In the genomic region with DNA sequence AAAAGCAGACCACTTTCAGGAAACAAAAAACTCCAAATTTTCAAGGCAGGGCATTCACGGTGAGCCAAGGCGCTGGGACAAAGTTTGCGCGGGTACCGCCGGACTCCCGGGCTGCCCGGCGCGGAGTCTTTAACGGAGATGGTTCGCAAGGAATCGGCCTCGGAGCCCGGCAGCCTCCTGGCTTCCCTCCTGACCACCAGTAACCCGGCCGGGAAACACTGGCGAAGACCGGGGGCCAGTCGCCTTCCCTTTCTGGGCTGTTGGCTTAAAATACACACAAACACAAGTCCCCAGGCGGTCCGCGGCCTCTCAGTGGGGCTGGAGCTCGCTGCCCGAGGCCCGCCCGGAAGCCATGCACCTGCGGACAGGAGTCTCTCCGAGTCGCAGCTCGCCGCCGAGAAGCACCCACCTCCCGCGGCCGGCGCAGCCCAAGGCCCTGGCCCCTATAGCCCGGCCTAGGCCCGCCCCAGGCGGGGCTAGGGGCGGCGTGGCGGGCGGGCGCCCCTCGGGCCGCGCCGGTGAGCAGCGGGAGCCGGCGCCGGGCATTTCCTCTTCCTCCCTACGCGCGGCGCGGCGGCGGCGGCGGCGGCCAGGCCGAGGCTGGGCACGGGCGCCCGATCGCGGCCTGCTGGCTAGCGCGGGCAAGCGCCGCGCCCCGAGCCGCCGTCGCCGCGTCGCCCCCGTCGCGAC, we compare ENCODE assay signal across 1 cellular context.
TF ChIP-seq lines count a peak whose summit lies in the region.

No MANE protein-coding gene starts in this region.

TF ChIP-seq in K562, 482 proteins besides CTCF, POLR2A, EP300 and RAD21 (continued from another document):
- TF ChIP-seq, protein P1, sequence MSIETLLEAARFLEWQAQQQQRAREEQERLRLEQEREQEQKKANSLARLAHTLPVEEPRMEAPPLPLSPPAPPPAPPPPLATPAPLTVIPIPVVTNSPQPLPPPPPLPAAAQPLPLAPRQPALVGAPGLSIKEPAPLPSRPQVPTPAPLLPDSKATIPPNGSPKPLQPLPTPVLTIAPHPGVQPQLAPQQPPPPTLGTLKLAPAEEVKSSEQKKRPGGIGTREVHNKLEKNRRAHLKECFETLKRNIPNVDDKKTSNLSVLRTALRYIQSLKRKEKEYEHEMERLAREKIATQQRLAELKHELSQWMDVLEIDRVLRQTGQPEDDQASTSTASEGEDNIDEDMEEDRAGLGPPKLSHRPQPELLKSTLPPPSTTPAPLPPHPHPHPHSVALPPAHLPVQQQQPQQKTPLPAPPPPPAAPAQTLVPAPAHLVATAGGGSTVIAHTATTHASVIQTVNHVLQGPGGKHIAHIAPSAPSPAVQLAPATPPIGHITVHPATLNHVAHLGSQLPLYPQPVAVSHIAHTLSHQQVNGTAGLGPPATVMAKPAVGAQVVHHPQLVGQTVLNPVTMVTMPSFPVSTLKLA (conservative IDR thresholded peaks at IDR 0.05) = peak in 1 of 2 experiments; percentile 51; a peak in 1 of 4 replicates
- TF ChIP-seq TEAD4 (IDR thresholded peaks at IDR 0.05; ENCODE audit: low read length) = no peak
- TF ChIP-seq TEAD4 (CRISPR knock-in tag; IDR thresholded peaks at IDR 0.05; ENCODE audit: borderline replicate concordance) = no peak
- no peak for TF ChIP-seq SIX5 (IDR thresholded peaks at IDR 0.05; ENCODE audit: borderline replicate concordance in 1 of 2, insufficient read depth in 1 of 2, low read depth in 1 of 2, low read length in 2 of 2)
- TF ChIP-seq CBX5 (IDR thresholded peaks at IDR 0.05; ENCODE audit: borderline replicate concordance, low read depth) = no peak
- TF ChIP-seq KDM2B (CRISPR knock-in tag; IDR thresholded peaks at IDR 0.05) = no peak
- TF ChIP-seq PHB (CRISPR knock-in tag; IDR thresholded peaks at IDR 0.05) = no peak
- no peak for TF ChIP-seq SRSF1 (IDR thresholded peaks at IDR 0.05; ENCODE audit: low read depth, low read length)
- peak; percentile 82 for TF ChIP-seq RBBP5 (IDR thresholded peaks at IDR 0.05; ENCODE audit: borderline replicate concordance, insufficient read depth, low read length, poor library complexity, severe bottlenecking)
- no peak for TF ChIP-seq NBN (IDR thresholded peaks at IDR 0.05; ENCODE audit: low read depth)
- TF ChIP-seq ERF (CRISPR knock-in tag; IDR thresholded peaks at IDR 0.05) = no peak
- TF ChIP-seq PCBP2 (IDR thresholded peaks at IDR 0.05; ENCODE audit: low read depth, low read length, poor library complexity, severe bottlenecking) = no peak
- TF ChIP-seq, protein P2, sequence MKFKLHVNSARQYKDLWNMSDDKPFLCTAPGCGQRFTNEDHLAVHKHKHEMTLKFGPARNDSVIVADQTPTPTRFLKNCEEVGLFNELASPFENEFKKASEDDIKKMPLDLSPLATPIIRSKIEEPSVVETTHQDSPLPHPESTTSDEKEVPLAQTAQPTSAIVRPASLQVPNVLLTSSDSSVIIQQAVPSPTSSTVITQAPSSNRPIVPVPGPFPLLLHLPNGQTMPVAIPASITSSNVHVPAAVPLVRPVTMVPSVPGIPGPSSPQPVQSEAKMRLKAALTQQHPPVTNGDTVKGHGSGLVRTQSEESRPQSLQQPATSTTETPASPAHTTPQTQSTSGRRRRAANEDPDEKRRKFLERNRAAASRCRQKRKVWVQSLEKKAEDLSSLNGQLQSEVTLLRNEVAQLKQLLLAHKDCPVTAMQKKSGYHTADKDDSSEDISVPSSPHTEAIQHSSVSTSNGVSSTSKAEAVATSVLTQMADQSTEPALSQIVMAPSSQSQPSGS (CRISPR knock-in tag; IDR thresholded peaks at IDR 0.05) = no peak
- TF ChIP-seq, protein P3, sequence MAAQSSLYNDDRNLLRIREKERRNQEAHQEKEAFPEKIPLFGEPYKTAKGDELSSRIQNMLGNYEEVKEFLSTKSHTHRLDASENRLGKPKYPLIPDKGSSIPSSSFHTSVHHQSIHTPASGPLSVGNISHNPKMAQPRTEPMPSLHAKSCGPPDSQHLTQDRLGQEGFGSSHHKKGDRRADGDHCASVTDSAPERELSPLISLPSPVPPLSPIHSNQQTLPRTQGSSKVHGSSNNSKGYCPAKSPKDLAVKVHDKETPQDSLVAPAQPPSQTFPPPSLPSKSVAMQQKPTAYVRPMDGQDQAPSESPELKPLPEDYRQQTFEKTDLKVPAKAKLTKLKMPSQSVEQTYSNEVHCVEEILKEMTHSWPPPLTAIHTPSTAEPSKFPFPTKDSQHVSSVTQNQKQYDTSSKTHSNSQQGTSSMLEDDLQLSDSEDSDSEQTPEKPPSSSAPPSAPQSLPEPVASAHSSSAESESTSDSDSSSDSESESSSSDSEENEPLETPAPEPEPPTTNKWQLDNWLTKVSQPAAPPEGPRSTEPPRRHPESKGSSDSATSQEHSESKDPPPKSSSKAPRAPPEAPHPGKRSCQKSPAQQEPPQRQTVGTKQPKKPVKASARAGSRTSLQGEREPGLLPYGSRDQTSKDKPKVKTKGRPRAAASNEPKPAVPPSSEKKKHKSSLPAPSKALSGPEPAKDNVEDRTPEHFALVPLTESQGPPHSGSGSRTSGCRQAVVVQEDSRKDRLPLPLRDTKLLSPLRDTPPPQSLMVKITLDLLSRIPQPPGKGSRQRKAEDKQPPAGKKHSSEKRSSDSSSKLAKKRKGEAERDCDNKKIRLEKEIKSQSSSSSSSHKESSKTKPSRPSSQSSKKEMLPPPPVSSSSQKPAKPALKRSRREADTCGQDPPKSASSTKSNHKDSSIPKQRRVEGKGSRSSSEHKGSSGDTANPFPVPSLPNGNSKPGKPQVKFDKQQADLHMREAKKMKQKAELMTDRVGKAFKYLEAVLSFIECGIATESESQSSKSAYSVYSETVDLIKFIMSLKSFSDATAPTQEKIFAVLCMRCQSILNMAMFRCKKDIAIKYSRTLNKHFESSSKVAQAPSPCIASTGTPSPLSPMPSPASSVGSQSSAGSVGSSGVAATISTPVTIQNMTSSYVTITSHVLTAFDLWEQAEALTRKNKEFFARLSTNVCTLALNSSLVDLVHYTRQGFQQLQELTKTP (IDR thresholded peaks at IDR 0.05; ENCODE audit: low read depth in 1 of 2, partially characterized antibody in 2 of 2) = no peak
- TF ChIP-seq, protein P4, sequence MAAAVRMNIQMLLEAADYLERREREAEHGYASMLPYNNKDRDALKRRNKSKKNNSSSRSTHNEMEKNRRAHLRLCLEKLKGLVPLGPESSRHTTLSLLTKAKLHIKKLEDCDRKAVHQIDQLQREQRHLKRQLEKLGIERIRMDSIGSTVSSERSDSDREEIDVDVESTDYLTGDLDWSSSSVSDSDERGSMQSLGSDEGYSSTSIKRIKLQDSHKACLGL (CRISPR knock-in tag; IDR thresholded peaks at IDR 0.05; ENCODE audit: borderline replicate concordance, poor library complexity, severe bottlenecking) = no peak
- TF ChIP-seq, protein P5, sequence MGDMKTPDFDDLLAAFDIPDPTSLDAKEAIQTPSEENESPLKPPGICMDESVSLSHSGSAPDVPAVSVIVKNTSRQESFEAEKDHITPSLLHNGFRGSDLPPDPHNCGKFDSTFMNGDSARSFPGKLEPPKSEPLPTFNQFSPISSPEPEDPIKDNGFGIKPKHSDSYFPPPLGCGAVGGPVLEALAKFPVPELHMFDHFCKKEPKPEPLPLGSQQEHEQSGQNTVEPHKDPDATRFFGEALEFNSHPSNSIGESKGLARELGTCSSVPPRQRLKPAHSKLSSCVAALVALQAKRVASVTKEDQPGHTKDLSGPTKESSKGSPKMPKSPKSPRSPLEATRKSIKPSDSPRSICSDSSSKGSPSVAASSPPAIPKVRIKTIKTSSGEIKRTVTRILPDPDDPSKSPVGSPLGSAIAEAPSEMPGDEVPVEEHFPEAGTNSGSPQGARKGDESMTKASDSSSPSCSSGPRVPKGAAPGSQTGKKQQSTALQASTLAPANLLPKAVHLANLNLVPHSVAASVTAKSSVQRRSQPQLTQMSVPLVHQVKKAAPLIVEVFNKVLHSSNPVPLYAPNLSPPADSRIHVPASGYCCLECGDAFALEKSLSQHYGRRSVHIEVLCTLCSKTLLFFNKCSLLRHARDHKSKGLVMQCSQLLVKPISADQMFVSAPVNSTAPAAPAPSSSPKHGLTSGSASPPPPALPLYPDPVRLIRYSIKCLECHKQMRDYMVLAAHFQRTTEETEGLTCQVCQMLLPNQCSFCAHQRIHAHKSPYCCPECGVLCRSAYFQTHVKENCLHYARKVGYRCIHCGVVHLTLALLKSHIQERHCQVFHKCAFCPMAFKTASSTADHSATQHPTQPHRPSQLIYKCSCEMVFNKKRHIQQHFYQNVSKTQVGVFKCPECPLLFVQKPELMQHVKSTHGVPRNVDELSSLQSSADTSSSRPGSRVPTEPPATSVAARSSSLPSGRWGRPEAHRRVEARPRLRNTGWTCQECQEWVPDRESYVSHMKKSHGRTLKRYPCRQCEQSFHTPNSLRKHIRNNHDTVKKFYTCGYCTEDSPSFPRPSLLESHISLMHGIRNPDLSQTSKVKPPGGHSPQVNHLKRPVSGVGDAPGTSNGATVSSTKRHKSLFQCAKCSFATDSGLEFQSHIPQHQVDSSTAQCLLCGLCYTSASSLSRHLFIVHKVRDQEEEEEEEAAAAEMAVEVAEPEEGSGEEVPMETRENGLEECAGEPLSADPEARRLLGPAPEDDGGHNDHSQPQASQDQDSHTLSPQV (IDR thresholded peaks at IDR 0.05) = no peak
- 0 out of 2 replicates have a peak, but pooled peaks have one; percentile 40 for TF ChIP-seq ZNF766 (CRISPR knock-in tag; conservative IDR thresholded peaks at IDR 0.05)
- TF ChIP-seq CBFB (CRISPR knock-in tag; IDR thresholded peaks at IDR 0.05) = no peak
- TF ChIP-seq PHF8 (IDR thresholded peaks at IDR 0.05; ENCODE audit: borderline replicate concordance, low read length) = peak; percentile 78
- TF ChIP-seq TAF1 (IDR thresholded peaks at IDR 0.05; ENCODE audit: control insufficient read depth, extremely low read depth, insufficient read depth, low read length, severe bottlenecking) = peak; percentile 50
- TF ChIP-seq TEAD1 (CRISPR knock-in tag; IDR thresholded peaks at IDR 0.05) = no peak
- TF ChIP-seq SPI1 (IDR thresholded peaks at IDR 0.05; ENCODE audit: borderline replicate concordance, low read depth, low read length) = peak; percentile 36; the same call in 1 of the 2 replicates
- TF ChIP-seq, protein P6, sequence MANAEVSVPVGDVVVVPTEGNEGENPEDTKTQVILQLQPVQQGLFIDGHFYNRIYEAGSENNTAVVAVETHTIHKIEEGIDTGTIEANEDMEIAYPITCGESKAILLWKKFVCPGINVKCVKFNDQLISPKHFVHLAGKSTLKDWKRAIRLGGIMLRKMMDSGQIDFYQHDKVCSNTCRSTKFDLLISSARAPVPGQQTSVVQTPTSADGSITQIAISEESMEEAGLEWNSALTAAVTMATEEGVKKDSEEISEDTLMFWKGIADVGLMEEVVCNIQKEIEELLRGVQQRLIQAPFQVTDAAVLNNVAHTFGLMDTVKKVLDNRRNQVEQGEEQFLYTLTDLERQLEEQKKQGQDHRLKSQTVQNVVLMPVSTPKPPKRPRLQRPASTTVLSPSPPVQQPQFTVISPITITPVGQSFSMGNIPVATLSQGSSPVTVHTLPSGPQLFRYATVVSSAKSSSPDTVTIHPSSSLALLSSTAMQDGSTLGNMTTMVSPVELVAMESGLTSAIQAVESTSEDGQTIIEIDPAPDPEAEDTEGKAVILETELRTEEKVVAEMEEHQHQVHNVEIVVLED (CRISPR knock-in tag; IDR thresholded peaks at IDR 0.05) = no peak; the same call in 1 of the 2 replicates
- no peak for TF ChIP-seq LARP7 (IDR thresholded peaks at IDR 0.05)
- TF ChIP-seq BMI1 (IDR thresholded peaks at IDR 0.05; ENCODE audit: low read length) = no peak
- no peak for TF ChIP-seq MIER1 (IDR thresholded peaks at IDR 0.05; ENCODE audit: low read depth)
- no peak for TF ChIP-seq ZNF830 (CRISPR knock-in tag; IDR thresholded peaks at IDR 0.05)
- no peak for TF ChIP-seq SMARCA5 (IDR thresholded peaks at IDR 0.05)
- TF ChIP-seq, protein P7, sequence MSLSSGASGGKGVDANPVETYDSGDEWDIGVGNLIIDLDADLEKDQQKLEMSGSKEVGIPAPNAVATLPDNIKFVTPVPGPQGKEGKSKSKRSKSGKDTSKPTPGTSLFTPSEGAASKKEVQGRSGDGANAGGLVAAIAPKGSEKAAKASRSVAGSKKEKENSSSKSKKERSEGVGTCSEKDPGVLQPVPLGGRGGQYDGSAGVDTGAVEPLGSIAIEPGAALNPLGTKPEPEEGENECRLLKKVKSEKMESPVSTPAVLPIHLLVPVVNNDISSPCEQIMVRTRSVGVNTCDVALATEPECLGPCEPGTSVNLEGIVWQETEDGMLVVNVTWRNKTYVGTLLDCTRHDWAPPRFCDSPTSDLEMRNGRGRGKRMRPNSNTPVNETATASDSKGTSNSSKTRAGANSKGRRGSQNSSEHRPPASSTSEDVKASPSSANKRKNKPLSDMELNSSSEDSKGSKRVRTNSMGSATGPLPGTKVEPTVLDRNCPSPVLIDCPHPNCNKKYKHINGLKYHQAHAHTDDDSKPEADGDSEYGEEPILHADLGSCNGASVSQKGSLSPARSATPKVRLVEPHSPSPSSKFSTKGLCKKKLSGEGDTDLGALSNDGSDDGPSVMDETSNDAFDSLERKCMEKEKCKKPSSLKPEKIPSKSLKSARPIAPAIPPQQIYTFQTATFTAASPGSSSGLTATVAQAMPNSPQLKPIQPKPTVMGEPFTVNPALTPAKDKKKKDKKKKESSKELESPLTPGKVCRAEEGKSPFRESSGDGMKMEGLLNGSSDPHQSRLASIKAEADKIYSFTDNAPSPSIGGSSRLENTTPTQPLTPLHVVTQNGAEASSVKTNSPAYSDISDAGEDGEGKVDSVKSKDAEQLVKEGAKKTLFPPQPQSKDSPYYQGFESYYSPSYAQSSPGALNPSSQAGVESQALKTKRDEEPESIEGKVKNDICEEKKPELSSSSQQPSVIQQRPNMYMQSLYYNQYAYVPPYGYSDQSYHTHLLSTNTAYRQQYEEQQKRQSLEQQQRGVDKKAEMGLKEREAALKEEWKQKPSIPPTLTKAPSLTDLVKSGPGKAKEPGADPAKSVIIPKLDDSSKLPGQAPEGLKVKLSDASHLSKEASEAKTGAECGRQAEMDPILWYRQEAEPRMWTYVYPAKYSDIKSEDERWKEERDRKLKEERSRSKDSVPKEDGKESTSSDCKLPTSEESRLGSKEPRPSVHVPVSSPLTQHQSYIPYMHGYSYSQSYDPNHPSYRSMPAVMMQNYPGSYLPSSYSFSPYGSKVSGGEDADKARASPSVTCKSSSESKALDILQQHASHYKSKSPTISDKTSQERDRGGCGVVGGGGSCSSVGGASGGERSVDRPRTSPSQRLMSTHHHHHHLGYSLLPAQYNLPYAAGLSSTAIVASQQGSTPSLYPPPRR (CRISPR knock-in tag; IDR thresholded peaks at IDR 0.05; ENCODE audit: borderline replicate concordance) = no peak
- TF ChIP-seq SMAD4 (CRISPR knock-in tag; conservative IDR thresholded peaks at IDR 0.05) = peak; percentile 67
- TF ChIP-seq, protein P8, sequence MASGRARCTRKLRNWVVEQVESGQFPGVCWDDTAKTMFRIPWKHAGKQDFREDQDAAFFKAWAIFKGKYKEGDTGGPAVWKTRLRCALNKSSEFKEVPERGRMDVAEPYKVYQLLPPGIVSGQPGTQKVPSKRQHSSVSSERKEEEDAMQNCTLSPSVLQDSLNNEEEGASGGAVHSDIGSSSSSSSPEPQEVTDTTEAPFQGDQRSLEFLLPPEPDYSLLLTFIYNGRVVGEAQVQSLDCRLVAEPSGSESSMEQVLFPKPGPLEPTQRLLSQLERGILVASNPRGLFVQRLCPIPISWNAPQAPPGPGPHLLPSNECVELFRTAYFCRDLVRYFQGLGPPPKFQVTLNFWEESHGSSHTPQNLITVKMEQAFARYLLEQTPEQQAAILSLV (tag; IDR thresholded peaks at IDR 0.05) = no peak
- no peak for TF ChIP-seq NR2C1 (IDR thresholded peaks at IDR 0.05)
- TF ChIP-seq NR2C1 (tag; IDR thresholded peaks at IDR 0.05) = no peak
